21 cellular contexts compared by ENCODE assay signal in the genomic region with DNA sequence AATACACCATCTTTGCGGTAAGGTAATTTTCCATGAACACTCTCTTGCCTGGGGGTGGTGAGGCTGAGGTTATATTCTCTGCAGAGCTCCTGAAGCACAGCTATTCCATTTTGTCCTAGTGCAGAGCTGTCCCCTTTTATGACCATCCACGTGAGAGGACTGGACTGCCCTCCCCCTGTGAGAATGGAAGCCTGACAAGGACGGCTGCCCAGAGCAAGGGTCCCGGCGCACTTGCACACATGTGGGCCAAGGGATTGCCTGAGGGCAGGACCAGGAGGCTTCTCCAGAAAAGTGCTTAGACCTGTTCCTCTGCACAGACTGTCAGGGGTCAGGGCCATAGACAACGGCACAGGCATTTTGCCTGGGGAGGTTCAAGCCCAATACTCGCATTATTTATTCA. TPM values are rescaled to one million over a fixed set of nuclear protein-coding genes. Genes with fewer than 3 reads are reported as not detected.
DNase-seq lines count a peak whose midpoint lies in the region; ATAC-seq, FAIRE-seq and TF ChIP-seq lines count a peak whose summit lies in the region.
"Had no signal": no experiment of that assay in that cellular context is flagged by ENCODE, and none has a peak within 500 bp of the region (broad histone marks: within the 10 kb centered on the region; RNA-seq: fewer than 3 reads in every experiment).

No MANE protein-coding gene starts in this region.

- H3K4me2 ChIP-seq in HepG2 (ENCODE audit: low read depth, low read length): peak overlapping the region; percentile 84; the same call in 1 of the 2 replicates
- H3K4me2 ChIP-seq in H1 (ENCODE audit: insufficient read depth in 1 of 2, low read depth in 2 of 2, low read length in 2 of 2): no peak overlapping the region

- DNase-seq in HepG2 (ENCODE audit: low spot score) (no peak), right lobe of liver (no peak), H1 (ENCODE audit: low read depth in 1 of 2, low spot score in 2 of 2) (no peak), sigmoid colon (peak; percentile 46), aorta (no peak), NAMALWA (ENCODE audit: low spot score) (no peak)
- DNase-seq: CD8-positive, alpha-beta memory T cell; GDM1; IMR-90; NCI-H1417; NCI-H187; NCI-H446; NCI-H526 treated with DMSO at 0.1 percent for 48 hours; SHP77 treated with DMSO at 0.1 percent for 48 hours; SW 1271 had no signal

- H3K4ac ChIP-seq in H1 (replicated peaks; ENCODE audit: insufficient read length, low read depth, low read length): no peak overlapping the region

- H2BK5ac ChIP-seq in H1 (ENCODE audit: low read depth, low read length): peak overlapping the region; percentile 18; the same call in 1 of the 2 replicates

- H3K18ac ChIP-seq in H1 (ENCODE audit: extremely low read depth, low read length): no peak overlapping the region

- H3K23me2 ChIP-seq in H1 (ENCODE audit: low read depth, low read length): peaks cover 2% of the 10 kb centered on the region; the same call in 1 of the 2 replicates

- TF ChIP-seq CTCF in HepG2 (CRISPR knock-in tag; IDR thresholded peaks at IDR 0.05) (no peak), right lobe of liver (IDR thresholded peaks at IDR 0.05) (no peak), H1 (IDR thresholded peaks at IDR 0.05; ENCODE audit: control extremely low read depth in 1 of 3, insufficient read depth in 1 of 3, low read depth in 1 of 3, low read length in 3 of 3) (no peak), sigmoid colon (IDR thresholded peaks at IDR 0.05) (no peak)

- H3K56ac ChIP-seq in H1 (replicated peaks; ENCODE audit: insufficient read length, low read depth, low read length): no peak overlapping the region

- in situ Hi-C loops in HepG2 (cut with HindIII; ENCODE audit: extremely low pct_ligation_motif_present, low pct_unique_long_range_greater_than_20kb): no loop called here

- no peak overlapping the region for H4K8ac ChIP-seq in H1 (ENCODE audit: extremely low read depth, insufficient read depth, low read length)

- no peaks in the 10 kb centered on the region for H3K79me1 ChIP-seq in H1 (ENCODE audit: low read depth, low read length)

- POLR2A ChIA-PET in HepG2 (lab: Yijun Ruan, JAX) (interaction anchor here (1.2 to 12.5 kb wide), 3 partner anchors 9 to 47 kb away, joined by 4 to 271 read pairs (median 33); partner anchors contain the start of gene SLC22A23), H1 (lab: Charles Lee; ENCODE audit: partially characterized antibody) (no interaction called here)

- ATAC-seq in HepG2: no peak
- ATAC-seq in right lobe of liver: no peak
- no peak for ATAC-seq in aorta (ENCODE audit: low FRiP score)
- no peak for ATAC-seq in HG03045 (IDR thresholded peaks at IDR 0.05; ENCODE audit: unreplicated experiment)

- H3K14ac ChIP-seq in H1 (ENCODE audit: insufficient read length): no peak overlapping the region

- no peak overlapping the region for H3K23ac ChIP-seq in H1 (ENCODE audit: insufficient read length)

- TF ChIP-seq POLR2A in HepG2 (IDR thresholded peaks at IDR 0.05; ENCODE audit: insufficient read depth in 1 of 2, low read depth in 2 of 2, low read length in 2 of 2) (no peak), right lobe of liver (IDR thresholded peaks at IDR 0.05) (no peak), H1 (IDR thresholded peaks at IDR 0.05; ENCODE audit: control extremely low read depth in 1 of 2, low read depth in 2 of 2, low read length in 2 of 2) (no peak), sigmoid colon (IDR thresholded peaks at IDR 0.05) (no peak)

- no peak overlapping the region for H3K4me3 ChIP-seq in HepG2 (replicated peaks in 1 of 3; ENCODE audit: insufficient read depth in 1 of 3, low read depth in 2 of 3, low read length in 3 of 3)
- H3K4me3 ChIP-seq in right lobe of liver: no peak overlapping the region
- no peak overlapping the region for H3K4me3 ChIP-seq in H1 (ENCODE audit: extremely low read depth in 1 of 4, insufficient read depth in 2 of 4, low read depth in 3 of 4, low read length in 4 of 4)
- no peak overlapping the region for H3K4me3 ChIP-seq in sigmoid colon
- no peak overlapping the region for H3K4me3 ChIP-seq in aorta (ENCODE audit: low read length in 2 of 2)
- H3K4me3 ChIP-seq: SK-N-MC had no signal

- H3K27ac ChIP-seq in HepG2 (ENCODE audit: extremely low read length, insufficient read depth, low read length) (peak overlapping the region; percentile 93), right lobe of liver (peak overlapping the region in 1 of 3 donors; percentile 92), H1 (ENCODE audit: low read depth, low read length) (no peak overlapping the region), sigmoid colon (no peak overlapping the region), aorta (ENCODE audit: low read depth in 1 of 2, low read length in 2 of 2) (no peak overlapping the region)
- H3K27ac ChIP-seq: C4-2B, RWPE1, SK-N-MC had no signal

- TF ChIP-seq EP300 in HepG2 (IDR thresholded peaks at IDR 0.05; ENCODE audit: low read depth in 2 of 2, low read length in 2 of 2) (no peak), HepG2 (CRISPR knock-in tag; IDR thresholded peaks at IDR 0.05; ENCODE audit: borderline replicate concordance) (no peak), H1 (IDR thresholded peaks at IDR 0.05; ENCODE audit: borderline replicate concordance in 1 of 2, low read depth in 2 of 2, low read length in 2 of 2) (no peak), sigmoid colon (IDR thresholded peaks at IDR 0.05) (no peak)

- TF ChIP-seq RAD21 in HepG2 (CRISPR knock-in tag; IDR thresholded peaks at IDR 0.05) (no peak), H1 (IDR thresholded peaks at IDR 0.05 in 1 of 2, conservative IDR thresholded peaks at IDR 0.05 in 1 of 2; ENCODE audit: low read depth in 2 of 2, low read length in 2 of 2) (no peak)

- no peak overlapping the region for H2BK12ac ChIP-seq in H1 (ENCODE audit: low read depth, low read length)

- peaks cover 62% of the 10 kb centered on the region for H3K79me2 ChIP-seq in HepG2 (ENCODE audit: insufficient read depth, low read length)
- H3K79me2 ChIP-seq in H1 (ENCODE audit: control insufficient read depth in 1 of 2, insufficient read depth in 2 of 2, low read length in 2 of 2): peaks cover 0 to 19% of the 10 kb centered on the region in 2 experiments; a peak in 2 of 4 replicates

- H3K9ac ChIP-seq in HepG2 (ENCODE audit: insufficient read depth, low read depth, low read length): peak overlapping the region; percentile 74
- H3K9ac ChIP-seq in H1 (replicated peaks in 1 of 4; ENCODE audit: extremely low read depth in 1 of 4, low read depth in 3 of 4, low read length in 3 of 4): no peak overlapping the region

- H2BK20ac ChIP-seq in H1 (ENCODE audit: low read length): no peak overlapping the region

- peak overlapping the region; percentile 32 for H4K91ac ChIP-seq in H1 (replicated peaks; ENCODE audit: insufficient read length, low read length)

- no peak overlapping the region for H4K5ac ChIP-seq in H1 (ENCODE audit: insufficient read length, low read depth, low read length)

- no peak overlapping the region for H2BK15ac ChIP-seq in H1 (ENCODE audit: low read length)

- H2BK120ac ChIP-seq in H1 (replicated peaks; ENCODE audit: low read depth, low read length): no peak overlapping the region

- 93% methylated on average over 7 of the region's 7 CpGs for WGBS in HepG2 (ENCODE audit: low lambda C conversion rate)
- WGBS in right lobe of liver (ENCODE audit: insufficient coverage, low coverage, low lambda C conversion rate, missing lambda C conversion rate): 68% methylated on average over 3 of the region's 7 CpGs
- WGBS in H1 (ENCODE audit: extremely low coverage in 1 of 2, insufficient coverage in 1 of 2, insufficient read length in 1 of 2, insufficient replicate concordance in 2 of 2, low coverage in 1 of 2, low lambda C conversion rate in 2 of 2, missing lambda C conversion rate in 1 of 2), 2 experiments: 83% methylated on average over 7 of the region's 7 CpGs; no CpG with 5 or more reads in 1 of the 2 experiments
- 26 to 77% methylated on average over 7 of the region's 7 CpGs for WGBS in sigmoid colon, 2 donors
- 91 to 93% methylated on average over 7 of the region's 7 CpGs for WGBS in aorta, 2 donors

- FAIRE-seq in HepG2 (lab: Jason Lieb, UNC): no peak
- no peak for FAIRE-seq in H1 (lab: Jason Lieb, UNC)
- FAIRE-seq: A204.1, HTR-8/SVneo had no signal

- H3K27me3 ChIP-seq in HepG2 (ENCODE audit: control insufficient read depth in 1 of 2, insufficient read depth in 2 of 2, low read length in 2 of 2) (no peaks in the 10 kb centered on the region), right lobe of liver (no peaks in the 10 kb centered on the region), H1 (replicated peaks in 1 of 4; ENCODE audit: control insufficient read depth in 3 of 4, extremely low read depth in 1 of 4, insufficient read depth in 3 of 4, low read length in 3 of 4) (no peaks in the 10 kb centered on the region), sigmoid colon (no peaks in the 10 kb centered on the region), aorta (ENCODE audit: control insufficient read depth in 1 of 2, insufficient read depth in 2 of 2, low read length in 1 of 2) (no peaks in the 10 kb centered on the region)

- H3K9me3 ChIP-seq in HepG2 (ENCODE audit: low read length): no peaks in the 10 kb centered on the region; the same call in 1 of the 2 replicates
- no peaks in the 10 kb centered on the region for H3K9me3 ChIP-seq in right lobe of liver
- H3K9me3 ChIP-seq in H1 (ENCODE audit: insufficient read depth in 2 of 2, low read depth in 1 of 2, low read length in 1 of 2): peaks cover 0 to 6% of the 10 kb centered on the region in 2 experiments; a peak in 3 of 4 replicates
- H3K9me3 ChIP-seq in sigmoid colon: no peaks in the 10 kb centered on the region
- peaks cover 1% of the 10 kb centered on the region for H3K9me3 ChIP-seq in aorta (ENCODE audit: control insufficient read depth, low read length)

- H2AFZ ChIP-seq in HepG2 (ENCODE audit: low read length) (no peak overlapping the region), H1 (ENCODE audit: low read length) (no peak overlapping the region)

- H2AK5ac ChIP-seq in H1 (ENCODE audit: low read depth, low read length): no peak overlapping the region

- H4K20me1 ChIP-seq in HepG2 (ENCODE audit: insufficient read depth, low read length): no peaks in the 10 kb centered on the region
- H4K20me1 ChIP-seq in H1 (replicated peaks in 1 of 2; ENCODE audit: control insufficient read depth in 1 of 2, insufficient read depth in 2 of 2, low read length in 2 of 2): no peaks in the 10 kb centered on the region

- CTCF ChIA-PET in HepG2 (lab: Yijun Ruan, JAX; ENCODE audit: low intra/inter-chr PET ratio, low total read pairs) (no interaction called here), H1 (lab: Charles Lee; ENCODE audit: partially characterized antibody) (interaction anchor here (1.0 to 1.8 kb wide), 4 partner anchors 9 to 129 kb away, joined by 3 read pairs; no protein-coding TSS in a partner anchor)

- H3K4me1 ChIP-seq in HepG2 (ENCODE audit: insufficient read depth, low read length) (peaks cover 100% of the 10 kb centered on the region), right lobe of liver (peaks cover 0 to 76% (median 34%) of the 10 kb centered on the region in 4 donors), H1 (replicated peaks in 1 of 4; ENCODE audit: control insufficient read depth in 3 of 4, insufficient read depth in 4 of 4, low read length in 3 of 4) (peaks cover 0 to 14% (median 3%) of the 10 kb centered on the region in 4 experiments; a peak in 5 of 7 replicates), sigmoid colon (peaks cover 0 to 25% (median 14%) of the 10 kb centered on the region in 4 donors), aorta (ENCODE audit: control insufficient read depth in 1 of 2, insufficient read depth in 2 of 2, low read length in 2 of 2) (no peaks in the 10 kb centered on the region)

- intact Hi-C loops in HepG2 (cut with micrococcal nuclease; ENCODE audit: unreplicated experiment) (no loop called here), right lobe of liver (cut with DNase I) (no loop called here), sigmoid colon (cut with DNase I) (loop anchor here (10.0 kb wide), 1 partner anchor 46 kb away; the partner anchor contains the start of gene SLC22A23), aorta (cut with DNase I) (loop anchor here in 1 of 2 donors (10.0 kb wide), 2 partner anchors 124 to 606 kb away; no protein-coding TSS in a partner anchor)

- peaks cover 7 to 36% of the 10 kb centered on the region in 2 experiments for H3K36me3 ChIP-seq in HepG2 (replicated peaks in 1 of 2; ENCODE audit: control insufficient read depth in 1 of 2, insufficient read depth in 2 of 2, low read length in 2 of 2)
- H3K36me3 ChIP-seq in right lobe of liver: no peaks in the 10 kb centered on the region
- H3K36me3 ChIP-seq in H1 (ENCODE audit: control insufficient read depth in 2 of 4, insufficient read depth in 4 of 4, low read length in 3 of 4): peaks cover 0 to 7% (median 0%) of the 10 kb centered on the region in 4 experiments; a peak in 2 of 8 replicates
- H3K36me3 ChIP-seq in sigmoid colon: peaks cover 0 to 11% (median 0%) of the 10 kb centered on the region in 4 donors
- peaks cover 0 to 2% of the 10 kb centered on the region in 2 donors for H3K36me3 ChIP-seq in aorta (ENCODE audit: control insufficient read depth in 1 of 2, insufficient read depth in 2 of 2, low read length in 1 of 2)

- no TSS peak for BruUV-seq in HepG2 (replicated peaks; lab: Mats Ljungman, UMichigan)

RNA-seq across cellular contexts. Expression of gene SLC22A23, which starts 48.2 kb away (rescaled TPM):
- 14.4 and 17.5 TPM in 2 replicates for total RNA-seq in HepG2 (2016; rRNA removed; fragmentation: Illumina TruSeq; extraction: Trizol)
- total RNA-seq in HepG2 (2016; cell fraction: cytosol; rRNA removed; fragmentation: Illumina TruSeq; extraction: Trizol; ENCODE audit: low read depth): 5.9 and 6.8 TPM in 2 replicates
- total RNA-seq in HepG2 (2016; cell fraction: insoluble cytoplasmic fraction; rRNA removed; fragmentation: Illumina TruSeq; extraction: Trizol): 11.7 and 17.5 TPM in 2 replicates
- 9.8 and 11.5 TPM in 2 replicates for total RNA-seq in HepG2 (2016; cell fraction: membrane; rRNA removed; fragmentation: Illumina TruSeq; extraction: Trizol)
- total RNA-seq in HepG2 (2016; cell fraction: nucleus; rRNA removed; fragmentation: Illumina TruSeq; extraction: Trizol): 33.2 and 38.2 TPM in 2 replicates
- 11.8 and 17.3 TPM in 2 replicates for polyA plus RNA-seq in HepG2 (2011; rRNA removed)
- polyA plus RNA-seq in HepG2 (2011; cell fraction: cytosol; rRNA removed): 15.4 and 19.5 TPM in 2 replicates
- 54.1 and 61.7 TPM in 2 replicates for polyA plus RNA-seq in HepG2 (2011; cell fraction: nucleus; rRNA removed)
- 25.2 and 36.8 TPM in 2 replicates for polyA plus RNA-seq in HepG2 (2012)
- 2.0 and 2.2 TPM in 2 replicates for polyA plus RNA-seq in HepG2 (2016; cell fraction: cytosol; fragmentation: Illumina TruSeq; extraction: Trizol; ENCODE audit: low read depth)
- 12.7 and 15.3 TPM in 2 replicates for polyA plus RNA-seq in HepG2 (2016; cell fraction: insoluble cytoplasmic fraction; fragmentation: Illumina TruSeq; extraction: Trizol; ENCODE audit: low read depth)
- polyA plus RNA-seq in HepG2 (2016; cell fraction: membrane; fragmentation: Illumina TruSeq; extraction: Trizol; ENCODE audit: low read depth): 5.3 and 6.1 TPM in 2 replicates
- 42.3 and 52.5 TPM in 2 replicates for polyA plus RNA-seq in HepG2 (2016; cell fraction: nucleus; fragmentation: Illumina TruSeq; extraction: Trizol; ENCODE audit: insufficient read depth, low read depth)
- polyA minus RNA-seq in HepG2 (2011; rRNA and poly(A)+ RNA removed; ENCODE audit: low replicate concordance): 1.4 and 75.8 TPM in 2 replicates
- polyA minus RNA-seq in HepG2 (2011; cell fraction: cytosol; rRNA and poly(A)+ RNA removed): 30.2 and 44.5 TPM in 2 replicates
- 77.3 and 90.4 TPM in 2 replicates for polyA minus RNA-seq in HepG2 (2011; cell fraction: nucleus; rRNA and poly(A)+ RNA removed)
- total RNA-seq in right lobe of liver: 10 to 100 TPM; 11.7 to 27.6 (median 16.3) TPM
- total RNA-seq in H1 (2021; fragmentation: NEBNext Ultra II Directional; extraction: Animal tissue kit (Norgen Biotek cat#: 25700)): 37.1 and 38.4 TPM in 2 replicates
- polyA plus RNA-seq in H1 (2011; rRNA removed): 9.9 and 15.8 TPM in 2 replicates
- 10.2 TPM for polyA plus RNA-seq in H1 (2011; cell fraction: cytosol; rRNA removed)
- polyA plus RNA-seq in H1 (2011; cell fraction: nucleus; rRNA removed): 28.3 TPM
- 15.4 to 22.2 TPM (median 19.8 TPM) in 4 replicates for polyA plus RNA-seq in H1 (2012, experiment 1 of 2)
- 11.3 TPM for polyA plus RNA-seq in H1 (2012, experiment 2 of 2)
- polyA plus RNA-seq in H1 (2013, experiment 1 of 2): 26.5 TPM
- 28.3 TPM for polyA plus RNA-seq in H1 (2013, experiment 2 of 2)
- polyA minus RNA-seq in H1 (2011; rRNA and poly(A)+ RNA removed): 19.6 and 26.4 TPM in 2 replicates
- polyA minus RNA-seq in H1 (2011; cell fraction: cytosol; rRNA and poly(A)+ RNA removed): 18.3 TPM
- polyA minus RNA-seq in H1 (2011; cell fraction: nucleus; rRNA and poly(A)+ RNA removed): 33.0 TPM
- 10 to 100 TPM in 2 of 4 donors, 1 to 10 TPM in 2; 8.1 to 16.9 (median 10.7) TPM for total RNA-seq in sigmoid colon
- polyA plus RNA-seq in sigmoid colon: 10 to 100 TPM; 12.0 to 18.7 (median 13.9) TPM
- 1 to 10 TPM; 6.0 to 9.4 TPM for total RNA-seq in aorta
- 1 to 10 TPM; 1.5 to 2.6 TPM for polyA plus RNA-seq in aorta

Comparison
In these comparisons a context has a peak if more than half of its experiments do, and no peak if none do; other contexts are left out.
1. Of the 41 proteins assayed by ChIP-seq in both HepG2 and H1: peak only in HepG2: ZNF274; only in H1: none; in both: none; in neither: 40.